ENCODE assay signal across 14 cellular contexts in genomic region chr5:54619732-54620582, GRCh38.
DNase-seq lines count a peak whose midpoint lies in the region; ATAC-seq, FAIRE-seq and TF ChIP-seq lines count a peak whose summit lies in the region.
"Had no signal": no experiment of that assay in that cellular context is flagged by ENCODE, and none has a peak within 500 bp of the region (broad histone marks: within the 10 kb centered on the region; RNA-seq: fewer than 3 reads in every experiment).

No MANE protein-coding gene starts in this region.

- no peak for FAIRE-seq in K562 (lab: Jason Lieb, UNC)
- FAIRE-seq: RCC 7860, TTC549 had no signal

- no peaks in the 10 kb centered on the region for H3K9me2 ChIP-seq in GM23248 (ENCODE audit: insufficient read depth)

- H3K27me3 Mint-ChIP-seq in nephron (ENCODE audit: low read depth), result no peaks in the 10 kb centered on the region
- no peaks in the 10 kb centered on the region for H3K27me3 Mint-ChIP-seq in activated T-helper 17 cell treated with anti-CD3 and anti-CD28 coated beads, Interleukin-2, amount 50 U/mL, for 72 hours

- H3K4me1 Mint-ChIP-seq in nephron, result peaks cover 30% of the 10 kb centered on the region
- H3K4me1 Mint-ChIP-seq in activated T-helper 17 cell treated with anti-CD3 and anti-CD28 coated beads, Interleukin-2, amount 50 U/mL, for 72 hours, result peaks cover 6% of the 10 kb centered on the region

- H3K27ac ChIP-seq in GM23248 (no peak overlapping the region), K562 (ENCODE audit: extremely low read depth, low read depth, low read length) (no peak overlapping the region), psoas muscle (no peak overlapping the region)
- H3K27ac ChIP-seq: suprapubic skin had no signal

- no peaks in the 10 kb centered on the region for H3K36me3 ChIP-seq in GM23248 (ENCODE audit: low read depth)
- H3K36me3 ChIP-seq in K562 (ENCODE audit: control insufficient read depth, insufficient read depth, low read length), result no peaks in the 10 kb centered on the region
- no peaks in the 10 kb centered on the region for H3K36me3 ChIP-seq in psoas muscle (ENCODE audit: insufficient read depth in 1 of 2, low read depth in 1 of 2)
- H3K36me3 ChIP-seq: suprapubic skin had no signal

- H2AFZ ChIP-seq in GM23248, result no peak overlapping the region
- no peak overlapping the region for H2AFZ ChIP-seq in K562 (ENCODE audit: low read depth, low read length)

- H3K27me3 ChIP-seq in GM23248 (replicated peaks; ENCODE audit: insufficient read depth) (no peaks in the 10 kb centered on the region), K562 (ENCODE audit: control insufficient read depth in 2 of 2, insufficient read depth in 2 of 2, low read length in 2 of 2) (peaks cover 0 to 13% of the 10 kb centered on the region in 2 experiments; a peak in 2 of 5 replicates), psoas muscle (ENCODE audit: insufficient read depth in 3 of 3, low read length in 2 of 3) (no peaks in the 10 kb centered on the region)
- H3K27me3 ChIP-seq: suprapubic skin had no signal

- H3K9me3 Mint-ChIP-seq in nephron, result no peaks in the 10 kb centered on the region
- H3K9me3 Mint-ChIP-seq in activated T-helper 17 cell treated with anti-CD3 and anti-CD28 coated beads, Interleukin-2, amount 50 U/mL, for 72 hours, result no peaks in the 10 kb centered on the region
- H3K9me3 Mint-ChIP-seq: activated T-cell treated with anti-CD3 and anti-CD28 coated beads, Interleukin-2, amount 50 U/mL, for 4 hours had no signal

- no peak for TF ChIP-seq EP300 in K562 (IDR thresholded peaks at IDR 0.05; ENCODE audit: low read length)

- H3K36me3 Mint-ChIP-seq in nephron (ENCODE audit: low read depth), result no peaks in the 10 kb centered on the region
- H3K36me3 Mint-ChIP-seq in activated T-helper 17 cell treated with anti-CD3 and anti-CD28 coated beads, Interleukin-2, amount 50 U/mL, for 72 hours (ENCODE audit: low read depth), result no peaks in the 10 kb centered on the region

- H3K9ac ChIP-seq in GM23248 (no peak overlapping the region), K562 (ENCODE audit: insufficient read depth in 1 of 2, low read depth in 2 of 2, low read length in 2 of 2) (no peak overlapping the region)

- H3K4me1 ChIP-seq in GM23248 (ENCODE audit: insufficient read depth) (peaks cover 44% of the 10 kb centered on the region), K562 (replicated peaks in 1 of 2; ENCODE audit: control insufficient read depth in 2 of 2, insufficient read depth in 2 of 2, low read length in 2 of 2) (no peaks in the 10 kb centered on the region), psoas muscle (no peaks in the 10 kb centered on the region)

- peaks cover 29% of the 10 kb centered on the region for H3F3A ChIP-seq in GM23248 (ENCODE audit: insufficient read depth)

- TF ChIP-seq POLR2A in K562 (conservative IDR thresholded peaks at IDR 0.05), result no peak

- WGBS in GM23248 (ENCODE audit: low coverage in 1 of 2, low lambda C conversion rate in 2 of 2, missing lambda C conversion rate in 2 of 2), 2 experiments, result 60 to 74% methylated on average over 3 of the region's 3 CpGs
- WGBS in K562 (ENCODE audit: insufficient coverage, low coverage, missing lambda C conversion rate), result 0% methylated on average over 3 of the region's 3 CpGs
- 47 to 71% (median 53%) methylated on average over 3 of the region's 3 CpGs for WGBS in psoas muscle, 3 donors

- TF ChIP-seq CTCF in K562 (IDR thresholded peaks at IDR 0.05 in 2 of 3, conservative IDR thresholded peaks at IDR 0.05 in 1 of 3; ENCODE audit: insufficient read depth in 2 of 3, low read depth in 1 of 3, low read length in 3 of 3), result no peak
- no peak for TF ChIP-seq CTCF in nephron (IDR thresholded peaks at IDR 0.05; ENCODE audit: unreplicated experiment in 3 of 3)
- TF ChIP-seq CTCF in psoas muscle (IDR thresholded peaks at IDR 0.05), result no peak

- no peak overlapping the region for H3K4me3 ChIP-seq in GM23248
- no peak overlapping the region for H3K4me3 ChIP-seq in K562
- no peak overlapping the region for H3K4me3 ChIP-seq in psoas muscle
- H3K4me3 ChIP-seq: suprapubic skin had no signal

- H3K9me3 ChIP-seq in GM23248 (ENCODE audit: low read depth) (no peaks in the 10 kb centered on the region), K562 (replicated peaks; ENCODE audit: control insufficient read depth, insufficient read depth, low read depth, low read length) (no peaks in the 10 kb centered on the region), psoas muscle (no peaks in the 10 kb centered on the region)
- H3K9me3 ChIP-seq: suprapubic skin had no signal

- no peak for TF ChIP-seq RAD21 in K562 (CRISPR knock-in tag; conservative IDR thresholded peaks at IDR 0.05 in 1 of 2, IDR thresholded peaks at IDR 0.05 in 1 of 2)

- peak overlapping the region in 2 of 3 experiments; percentile 19 to 47 for H3K27ac Mint-ChIP-seq in nephron
- H3K27ac Mint-ChIP-seq in activated T-helper 17 cell treated with anti-CD3 and anti-CD28 coated beads, Interleukin-2, amount 50 U/mL, for 72 hours, result no peak overlapping the region

- ATAC-seq in K562 (no peak), psoas muscle (no peak), GM18907 (IDR thresholded peaks at IDR 0.05; ENCODE audit: unreplicated experiment) (no peak)
- ATAC-seq in activated T-helper 17 cell treated with anti-CD3 and anti-CD28 coated beads, Interleukin-2, amount 50 U/mL, for 72 hours (replicated peaks), result no peak
- ATAC-seq: right cardiac atrium had no signal

- H4K20me1 ChIP-seq in GM23248 (ENCODE audit: insufficient read depth) (no peaks in the 10 kb centered on the region), K562 (replicated peaks; ENCODE audit: control insufficient read depth, insufficient read depth, low read length) (no peaks in the 10 kb centered on the region)

- intact Hi-C loops in K562 (cut with micrococcal nuclease), result loop anchor here (10.0 kb wide), 1 partner anchor 105 kb away; the partner anchor contains the start of gene SNX18
- intact Hi-C loops in psoas muscle (cut with DNase I), result no loop called here

- no peak overlapping the region for H3K4me3 Mint-ChIP-seq in nephron
- H3K4me3 Mint-ChIP-seq in activated T-helper 17 cell treated with anti-CD3 and anti-CD28 coated beads, Interleukin-2, amount 50 U/mL, for 72 hours, result no peak overlapping the region
- H3K4me3 Mint-ChIP-seq: activated T-cell treated with anti-CD3 and anti-CD28 coated beads, Interleukin-2, amount 50 U/mL, for 4 hours had no signal

- POLR2A ChIA-PET in K562 (lab: Yijun Ruan, JAX), result interaction anchor here (0.6 kb wide), 1 partner anchor 18 kb away, joined by 3 read pairs; no protein-coding TSS in a partner anchor

- no TSS peak for BruUV-seq in K562 (replicated peaks; lab: Mats Ljungman, UMichigan)

- in situ Hi-C loops in GM23248 (cut with MboI), result no loop called here
- in situ Hi-C loops in K562 (cut with MboI), result no loop called here

- CTCF ChIA-PET in K562 (lab: Yijun Ruan, JAX; ENCODE audit: low intra/inter-chr PET ratio), result no interaction called here

- H3K4me2 ChIP-seq in GM23248 (ENCODE audit: unreplicated experiment) (peak overlapping the region; percentile 1), K562 (ENCODE audit: insufficient read depth, low read length) (no peak overlapping the region)

- H3K79me2 ChIP-seq in GM23248 (ENCODE audit: insufficient read depth) (no peaks in the 10 kb centered on the region), K562 (ENCODE audit: control insufficient read depth, insufficient read depth, low read length) (no peaks in the 10 kb centered on the region)

- H3K9me1 ChIP-seq in K562 (ENCODE audit: control insufficient read depth, insufficient read depth, low read length), result no peaks in the 10 kb centered on the region

- DNase-seq in GM23248 (peak; percentile 50), NCI-H2029 (lab: John Stamatoyannopoulos, UW) (peak; percentile 60), K562 (ENCODE audit: extremely low read depth in 1 of 4, low spot score in 3 of 4) (no peak), NAMALWA (ENCODE audit: low spot score) (no peak), psoas muscle (no peak)
- DNase-seq: activated T-cell treated with anti-CD3 and anti-CD28 coated beads, Interleukin-2, amount 50 U/mL, for 4 hours; GOT3 had no signal

TF ChIP-seq in K562, 482 proteins besides CTCF, POLR2A, EP300 and RAD21:
- no peak for TF ChIP-seq SFPQ (IDR thresholded peaks at IDR 0.05; ENCODE audit: low read depth, low read length)
- no peak for TF ChIP-seq KLF16 (IDR thresholded peaks at IDR 0.05)
- TF ChIP-seq FOXJ2 (tag; IDR thresholded peaks at IDR 0.05), result no peak
- TF ChIP-seq ZNF232 (CRISPR knock-in tag; IDR thresholded peaks at IDR 0.05), result peak; percentile 83; the same call in 1 of the 2 replicates
- TF ChIP-seq NCOA1 (IDR thresholded peaks at IDR 0.05; ENCODE audit: low read depth), result no peak

Comparison
In these comparisons a context has a peak if more than half of its experiments do, and no peak if none do; other contexts are left out.
1. DNase-seq: peak in GM23248 (single experiment) and NCI-H2029 (single experiment); none in K562 (0 of 4), NAMALWA (single experiment) and psoas muscle (0 of 2).